ENCODE assay signal across 1 cellular context in the genomic region with DNA sequence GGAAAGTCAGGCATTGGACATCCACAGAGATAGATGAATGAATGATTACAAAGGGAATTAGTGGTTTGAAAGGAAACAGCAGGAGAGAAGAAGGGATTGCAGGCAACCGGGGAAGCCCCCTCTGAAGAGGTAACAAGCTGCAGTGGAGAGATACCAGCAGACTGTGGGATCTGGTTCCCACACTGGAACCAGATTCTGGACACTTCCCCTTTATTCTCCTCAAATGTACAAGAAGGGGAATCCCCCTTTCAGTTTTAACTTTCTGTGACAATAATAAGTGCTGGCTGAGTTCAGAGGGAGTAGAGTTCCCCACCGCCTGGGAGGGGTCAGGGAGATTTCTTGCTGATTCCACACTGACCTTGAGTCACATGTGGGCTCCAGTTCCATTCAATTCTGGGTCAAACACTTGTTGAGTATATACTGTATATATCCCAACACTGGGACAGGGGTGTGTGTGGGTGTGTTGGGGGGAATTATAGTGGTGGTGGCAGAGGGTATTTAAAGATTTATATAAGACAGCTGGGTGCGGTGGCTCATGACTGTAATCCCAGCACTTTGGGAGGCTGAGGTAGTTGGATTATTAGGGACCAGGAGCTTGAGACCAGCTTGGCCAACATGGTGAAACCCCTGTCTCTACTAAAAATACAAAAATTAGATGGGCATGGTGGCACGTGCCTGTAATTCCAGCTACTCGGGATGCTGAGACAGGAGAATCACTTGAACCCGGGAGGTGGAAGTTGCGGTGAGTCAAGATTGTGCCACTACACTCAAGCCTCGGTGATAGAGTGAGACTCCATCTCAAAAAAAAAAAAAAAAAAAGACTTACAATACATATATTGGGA.
TF ChIP-seq lines count a peak whose summit lies in the region.

No MANE protein-coding gene starts in this region.

TF ChIP-seq in GM12878, 131 proteins besides CTCF, POLR2A, EP300 and RAD21 (continues in another document):
- TF ChIP-seq SUPT20H (IDR thresholded peaks at IDR 0.05; ENCODE audit: borderline replicate concordance, control insufficient read depth, low read depth, low read length), result no peak
- TF ChIP-seq, protein P1, sequence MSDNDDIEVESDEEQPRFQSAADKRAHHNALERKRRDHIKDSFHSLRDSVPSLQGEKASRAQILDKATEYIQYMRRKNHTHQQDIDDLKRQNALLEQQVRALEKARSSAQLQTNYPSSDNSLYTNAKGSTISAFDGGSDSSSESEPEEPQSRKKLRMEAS (IDR thresholded peaks at IDR 0.05; ENCODE audit: low read depth, low read length), result no peak
- TF ChIP-seq CBFB (IDR thresholded peaks at IDR 0.05; ENCODE audit: low read depth), result no peak
- TF ChIP-seq, protein P2, sequence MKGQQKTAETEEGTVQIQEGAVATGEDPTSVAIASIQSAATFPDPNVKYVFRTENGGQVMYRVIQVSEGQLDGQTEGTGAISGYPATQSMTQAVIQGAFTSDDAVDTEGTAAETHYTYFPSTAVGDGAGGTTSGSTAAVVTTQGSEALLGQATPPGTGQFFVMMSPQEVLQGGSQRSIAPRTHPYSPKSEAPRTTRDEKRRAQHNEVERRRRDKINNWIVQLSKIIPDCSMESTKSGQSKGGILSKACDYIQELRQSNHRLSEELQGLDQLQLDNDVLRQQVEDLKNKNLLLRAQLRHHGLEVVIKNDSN (IDR thresholded peaks at IDR 0.05; ENCODE audit: borderline replicate concordance, extremely low read length, insufficient read depth, low read depth, low read length), result no peak
- TF ChIP-seq ATF7 (IDR thresholded peaks at IDR 0.05; ENCODE audit: low read depth), result peak; percentile 66
- peak; percentile 92 for TF ChIP-seq ZNF24 (IDR thresholded peaks at IDR 0.05)
- TF ChIP-seq CHD1 (IDR thresholded peaks at IDR 0.05; ENCODE audit: low read depth, low read length), result no peak
- peak; percentile 38 for TF ChIP-seq SP1 (IDR thresholded peaks at IDR 0.05; ENCODE audit: low read depth, low read length)
- TF ChIP-seq, protein P3, sequence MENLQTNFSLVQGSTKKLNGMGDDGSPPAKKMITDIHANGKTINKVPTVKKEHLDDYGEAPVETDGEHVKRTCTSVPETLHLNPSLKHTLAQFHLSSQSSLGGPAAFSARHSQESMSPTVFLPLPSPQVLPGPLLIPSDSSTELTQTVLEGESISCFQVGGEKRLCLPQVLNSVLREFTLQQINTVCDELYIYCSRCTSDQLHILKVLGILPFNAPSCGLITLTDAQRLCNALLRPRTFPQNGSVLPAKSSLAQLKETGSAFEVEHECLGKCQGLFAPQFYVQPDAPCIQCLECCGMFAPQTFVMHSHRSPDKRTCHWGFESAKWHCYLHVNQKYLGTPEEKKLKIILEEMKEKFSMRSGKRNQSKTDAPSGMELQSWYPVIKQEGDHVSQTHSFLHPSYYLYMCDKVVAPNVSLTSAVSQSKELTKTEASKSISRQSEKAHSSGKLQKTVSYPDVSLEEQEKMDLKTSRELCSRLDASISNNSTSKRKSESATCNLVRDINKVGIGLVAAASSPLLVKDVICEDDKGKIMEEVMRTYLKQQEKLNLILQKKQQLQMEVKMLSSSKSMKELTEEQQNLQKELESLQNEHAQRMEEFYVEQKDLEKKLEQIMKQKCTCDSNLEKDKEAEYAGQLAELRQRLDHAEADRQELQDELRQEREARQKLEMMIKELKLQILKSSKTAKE (IDR thresholded peaks at IDR 0.05; ENCODE audit: low read depth, poor library complexity, severe bottlenecking), result peak; percentile 87
- TF ChIP-seq, protein P4, sequence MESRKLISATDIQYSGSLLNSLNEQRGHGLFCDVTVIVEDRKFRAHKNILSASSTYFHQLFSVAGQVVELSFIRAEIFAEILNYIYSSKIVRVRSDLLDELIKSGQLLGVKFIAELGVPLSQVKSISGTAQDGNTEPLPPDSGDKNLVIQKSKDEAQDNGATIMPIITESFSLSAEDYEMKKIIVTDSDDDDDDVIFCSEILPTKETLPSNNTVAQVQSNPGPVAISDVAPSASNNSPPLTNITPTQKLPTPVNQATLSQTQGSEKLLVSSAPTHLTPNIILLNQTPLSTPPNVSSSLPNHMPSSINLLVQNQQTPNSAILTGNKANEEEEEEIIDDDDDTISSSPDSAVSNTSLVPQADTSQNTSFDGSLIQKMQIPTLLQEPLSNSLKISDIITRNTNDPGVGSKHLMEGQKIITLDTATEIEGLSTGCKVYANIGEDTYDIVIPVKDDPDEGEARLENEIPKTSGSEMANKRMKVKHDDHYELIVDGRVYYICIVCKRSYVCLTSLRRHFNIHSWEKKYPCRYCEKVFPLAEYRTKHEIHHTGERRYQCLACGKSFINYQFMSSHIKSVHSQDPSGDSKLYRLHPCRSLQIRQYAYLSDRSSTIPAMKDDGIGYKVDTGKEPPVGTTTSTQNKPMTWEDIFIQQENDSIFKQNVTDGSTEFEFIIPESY (IDR thresholded peaks at IDR 0.05), result no peak
- no peak for TF ChIP-seq TARDBP (IDR thresholded peaks at IDR 0.05; ENCODE audit: borderline replicate concordance)
- TF ChIP-seq DPF2 (IDR thresholded peaks at IDR 0.05), result peak; percentile 82
- TF ChIP-seq, protein P5, sequence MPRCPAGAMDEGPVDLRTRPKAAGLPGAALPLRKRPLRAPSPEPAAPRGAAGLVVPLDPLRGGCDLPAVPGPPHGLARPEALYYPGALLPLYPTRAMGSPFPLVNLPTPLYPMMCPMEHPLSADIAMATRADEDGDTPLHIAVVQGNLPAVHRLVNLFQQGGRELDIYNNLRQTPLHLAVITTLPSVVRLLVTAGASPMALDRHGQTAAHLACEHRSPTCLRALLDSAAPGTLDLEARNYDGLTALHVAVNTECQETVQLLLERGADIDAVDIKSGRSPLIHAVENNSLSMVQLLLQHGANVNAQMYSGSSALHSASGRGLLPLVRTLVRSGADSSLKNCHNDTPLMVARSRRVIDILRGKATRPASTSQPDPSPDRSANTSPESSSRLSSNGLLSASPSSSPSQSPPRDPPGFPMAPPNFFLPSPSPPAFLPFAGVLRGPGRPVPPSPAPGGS (IDR thresholded peaks at IDR 0.05; ENCODE audit: borderline replicate concordance, insufficient read depth, low read depth, low read length, poor library complexity, severe bottlenecking), result peak; percentile 94
- no peak for TF ChIP-seq RCOR1 (conservative IDR thresholded peaks at IDR 0.05; ENCODE audit: low read depth, low read length)
- TF ChIP-seq MEF2B (IDR thresholded peaks at IDR 0.05; ENCODE audit: partially characterized antibody, poor library complexity, severe bottlenecking), result peak; percentile 80
- TF ChIP-seq ZZZ3 (IDR thresholded peaks at IDR 0.05; ENCODE audit: control insufficient read depth, insufficient read length, low read depth), result no peak
- no peak for TF ChIP-seq ZSCAN29 (IDR thresholded peaks at IDR 0.05)
- TF ChIP-seq, protein P6, sequence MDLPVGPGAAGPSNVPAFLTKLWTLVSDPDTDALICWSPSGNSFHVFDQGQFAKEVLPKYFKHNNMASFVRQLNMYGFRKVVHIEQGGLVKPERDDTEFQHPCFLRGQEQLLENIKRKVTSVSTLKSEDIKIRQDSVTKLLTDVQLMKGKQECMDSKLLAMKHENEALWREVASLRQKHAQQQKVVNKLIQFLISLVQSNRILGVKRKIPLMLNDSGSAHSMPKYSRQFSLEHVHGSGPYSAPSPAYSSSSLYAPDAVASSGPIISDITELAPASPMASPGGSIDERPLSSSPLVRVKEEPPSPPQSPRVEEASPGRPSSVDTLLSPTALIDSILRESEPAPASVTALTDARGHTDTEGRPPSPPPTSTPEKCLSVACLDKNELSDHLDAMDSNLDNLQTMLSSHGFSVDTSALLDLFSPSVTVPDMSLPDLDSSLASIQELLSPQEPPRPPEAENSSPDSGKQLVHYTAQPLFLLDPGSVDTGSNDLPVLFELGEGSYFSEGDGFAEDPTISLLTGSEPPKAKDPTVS (IDR thresholded peaks at IDR 0.05; ENCODE audit: low read depth, low read length), result no peak
- peak; percentile 98 for TF ChIP-seq EED (IDR thresholded peaks at IDR 0.05; ENCODE audit: low read depth)
- TF ChIP-seq, protein P7, sequence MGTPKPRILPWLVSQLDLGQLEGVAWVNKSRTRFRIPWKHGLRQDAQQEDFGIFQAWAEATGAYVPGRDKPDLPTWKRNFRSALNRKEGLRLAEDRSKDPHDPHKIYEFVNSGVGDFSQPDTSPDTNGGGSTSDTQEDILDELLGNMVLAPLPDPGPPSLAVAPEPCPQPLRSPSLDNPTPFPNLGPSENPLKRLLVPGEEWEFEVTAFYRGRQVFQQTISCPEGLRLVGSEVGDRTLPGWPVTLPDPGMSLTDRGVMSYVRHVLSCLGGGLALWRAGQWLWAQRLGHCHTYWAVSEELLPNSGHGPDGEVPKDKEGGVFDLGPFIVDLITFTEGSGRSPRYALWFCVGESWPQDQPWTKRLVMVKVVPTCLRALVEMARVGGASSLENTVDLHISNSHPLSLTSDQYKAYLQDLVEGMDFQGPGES (IDR thresholded peaks at IDR 0.05), result no peak
- peak; percentile 90 for TF ChIP-seq SMARCA5 (IDR thresholded peaks at IDR 0.05)
- peak; percentile 64 for TF ChIP-seq RELA (IDR thresholded peaks at IDR 0.05; ENCODE audit: borderline replicate concordance, partially characterized antibody)
- peak; percentile 43 for TF ChIP-seq BCL11A (IDR thresholded peaks at IDR 0.05; ENCODE audit: low read depth, low read length)
- TF ChIP-seq EGR1 (IDR thresholded peaks at IDR 0.05; ENCODE audit: borderline replicate concordance in 1 of 2, low read depth in 2 of 2, low read length in 2 of 2), result 0 out of 3 replicates have a peak, but pooled peaks of 1 of the 2 experiments have one; percentile 11
- no peak for TF ChIP-seq TAF1 (IDR thresholded peaks at IDR 0.05; ENCODE audit: borderline replicate concordance, low read depth, low read length)
- peak; percentile 59 for TF ChIP-seq IRF4 (IDR thresholded peaks at IDR 0.05; ENCODE audit: low read depth, low read length)
- TF ChIP-seq HDGF (IDR thresholded peaks at IDR 0.05), result no peak
- TF ChIP-seq BRCA1 (IDR thresholded peaks at IDR 0.05; ENCODE audit: low read depth, low read length), result no peak
- TF ChIP-seq STAT1 (conservative IDR thresholded peaks at IDR 0.05), result no peak
- TF ChIP-seq SMC3 (IDR thresholded peaks at IDR 0.05; ENCODE audit: borderline replicate concordance, low read length), result no peak
- TF ChIP-seq ASH2L (IDR thresholded peaks at IDR 0.05; ENCODE audit: borderline replicate concordance, low read depth), result no peak
- TF ChIP-seq HDAC6 (IDR thresholded peaks at IDR 0.05; ENCODE audit: unreplicated experiment), result no peak
- TF ChIP-seq MTA3 (IDR thresholded peaks at IDR 0.05; ENCODE audit: borderline replicate concordance, low read length), result peak; percentile 74; the same call in 1 of the 2 replicates
- TF ChIP-seq, protein P8, sequence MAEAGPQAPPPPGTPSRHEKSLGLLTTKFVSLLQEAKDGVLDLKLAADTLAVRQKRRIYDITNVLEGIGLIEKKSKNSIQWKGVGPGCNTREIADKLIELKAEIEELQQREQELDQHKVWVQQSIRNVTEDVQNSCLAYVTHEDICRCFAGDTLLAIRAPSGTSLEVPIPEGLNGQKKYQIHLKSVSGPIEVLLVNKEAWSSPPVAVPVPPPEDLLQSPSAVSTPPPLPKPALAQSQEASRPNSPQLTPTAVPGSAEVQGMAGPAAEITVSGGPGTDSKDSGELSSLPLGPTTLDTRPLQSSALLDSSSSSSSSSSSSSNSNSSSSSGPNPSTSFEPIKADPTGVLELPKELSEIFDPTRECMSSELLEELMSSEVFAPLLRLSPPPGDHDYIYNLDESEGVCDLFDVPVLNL (IDR thresholded peaks at IDR 0.05; ENCODE audit: low read depth, low read length), result no peak
- TF ChIP-seq, protein P9, sequence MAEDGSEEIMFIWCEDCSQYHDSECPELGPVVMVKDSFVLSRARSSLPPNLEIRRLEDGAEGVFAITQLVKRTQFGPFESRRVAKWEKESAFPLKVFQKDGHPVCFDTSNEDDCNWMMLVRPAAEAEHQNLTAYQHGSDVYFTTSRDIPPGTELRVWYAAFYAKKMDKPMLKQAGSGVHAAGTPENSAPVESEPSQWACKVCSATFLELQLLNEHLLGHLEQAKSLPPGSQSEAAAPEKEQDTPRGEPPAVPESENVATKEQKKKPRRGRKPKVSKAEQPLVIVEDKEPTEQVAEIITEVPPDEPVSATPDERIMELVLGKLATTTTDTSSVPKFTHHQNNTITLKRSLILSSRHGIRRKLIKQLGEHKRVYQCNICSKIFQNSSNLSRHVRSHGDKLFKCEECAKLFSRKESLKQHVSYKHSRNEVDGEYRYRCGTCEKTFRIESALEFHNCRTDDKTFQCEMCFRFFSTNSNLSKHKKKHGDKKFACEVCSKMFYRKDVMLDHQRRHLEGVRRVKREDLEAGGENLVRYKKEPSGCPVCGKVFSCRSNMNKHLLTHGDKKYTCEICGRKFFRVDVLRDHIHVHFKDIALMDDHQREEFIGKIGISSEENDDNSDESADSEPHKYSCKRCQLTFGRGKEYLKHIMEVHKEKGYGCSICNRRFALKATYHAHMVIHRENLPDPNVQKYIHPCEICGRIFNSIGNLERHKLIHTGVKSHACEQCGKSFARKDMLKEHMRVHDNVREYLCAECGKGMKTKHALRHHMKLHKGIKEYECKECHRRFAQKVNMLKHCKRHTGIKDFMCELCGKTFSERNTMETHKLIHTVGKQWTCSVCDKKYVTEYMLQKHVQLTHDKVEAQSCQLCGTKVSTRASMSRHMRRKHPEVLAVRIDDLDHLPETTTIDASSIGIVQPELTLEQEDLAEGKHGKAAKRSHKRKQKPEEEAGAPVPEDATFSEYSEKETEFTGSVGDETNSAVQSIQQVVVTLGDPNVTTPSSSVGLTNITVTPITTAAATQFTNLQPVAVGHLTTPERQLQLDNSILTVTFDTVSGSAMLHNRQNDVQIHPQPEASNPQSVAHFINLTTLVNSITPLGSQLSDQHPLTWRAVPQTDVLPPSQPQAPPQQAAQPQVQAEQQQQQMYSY (CRISPR knock-in tag; IDR thresholded peaks at IDR 0.05), result no peak
- TF ChIP-seq, protein P10, sequence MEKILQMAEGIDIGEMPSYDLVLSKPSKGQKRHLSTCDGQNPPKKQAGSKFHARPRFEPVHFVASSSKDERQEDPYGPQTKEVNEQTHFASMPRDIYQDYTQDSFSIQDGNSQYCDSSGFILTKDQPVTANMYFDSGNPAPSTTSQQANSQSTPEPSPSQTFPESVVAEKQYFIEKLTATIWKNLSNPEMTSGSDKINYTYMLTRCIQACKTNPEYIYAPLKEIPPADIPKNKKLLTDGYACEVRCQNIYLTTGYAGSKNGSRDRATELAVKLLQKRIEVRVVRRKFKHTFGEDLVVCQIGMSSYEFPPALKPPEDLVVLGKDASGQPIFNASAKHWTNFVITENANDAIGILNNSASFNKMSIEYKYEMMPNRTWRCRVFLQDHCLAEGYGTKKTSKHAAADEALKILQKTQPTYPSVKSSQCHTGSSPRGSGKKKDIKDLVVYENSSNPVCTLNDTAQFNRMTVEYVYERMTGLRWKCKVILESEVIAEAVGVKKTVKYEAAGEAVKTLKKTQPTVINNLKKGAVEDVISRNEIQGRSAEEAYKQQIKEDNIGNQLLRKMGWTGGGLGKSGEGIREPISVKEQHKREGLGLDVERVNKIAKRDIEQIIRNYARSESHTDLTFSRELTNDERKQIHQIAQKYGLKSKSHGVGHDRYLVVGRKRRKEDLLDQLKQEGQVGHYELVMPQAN (conservative IDR thresholded peaks at IDR 0.05), result no peak
- no peak for TF ChIP-seq ZNF207 (IDR thresholded peaks at IDR 0.05; ENCODE audit: borderline replicate concordance)
- 0 out of 2 replicates have a peak, but pooled peaks have one; percentile 13 for TF ChIP-seq TBL1XR1 (IDR thresholded peaks at IDR 0.05; ENCODE audit: low read depth, low read length)
- no peak for TF ChIP-seq KDM1A (IDR thresholded peaks at IDR 0.05; ENCODE audit: borderline replicate concordance)
- peak; percentile 75 for TF ChIP-seq RAD51 (IDR thresholded peaks at IDR 0.05)
